Comparison of ENCODE assay signal across 12 cellular contexts in the genomic region with DNA sequence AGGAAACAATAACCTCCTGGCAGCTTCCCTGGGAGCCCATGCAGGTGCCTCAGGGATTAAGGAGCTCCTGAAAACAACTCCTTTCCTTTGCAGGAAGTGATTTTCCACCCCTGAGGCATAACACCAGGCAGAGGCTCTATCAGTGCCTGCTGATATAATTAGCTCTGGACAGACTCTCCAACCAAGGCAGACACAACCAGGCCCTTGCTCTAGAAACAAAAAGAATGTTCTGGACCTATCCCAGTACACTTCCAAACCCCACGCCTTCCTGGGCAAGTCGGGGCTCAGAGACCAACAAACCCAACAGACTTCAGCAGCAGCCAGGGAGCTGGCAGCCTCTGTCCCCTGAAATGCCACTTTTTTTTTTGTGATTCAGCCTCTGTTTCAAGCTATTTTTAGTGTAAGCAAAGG.
A peak's percentile ranks its signal among the peaks of the same experiment; 100 is the strongest.
DNase-seq lines count a peak whose midpoint lies in the region; ATAC-seq, FAIRE-seq and TF ChIP-seq lines count a peak whose summit lies in the region.
"Had no signal": no experiment of that assay in that cellular context is flagged by ENCODE, and none has a peak within 500 bp of the region (broad histone marks: within the 10 kb centered on the region; RNA-seq: fewer than 3 reads in every experiment).

No MANE protein-coding gene starts in this region.

- no peaks in the 10 kb centered on the region for H3K9me2 ChIP-seq in PC-3 (replicated peaks; ENCODE audit: low read length)

- intact Hi-C loops in PC-3 (cut with micrococcal nuclease), result loop anchor here (5.0 kb wide), 2 partner anchors 202 to 367 kb away; no protein-coding TSS in a partner anchor
- intact Hi-C loops in endothelial cell of umbilical vein (cut with micrococcal nuclease), result loop anchor here (5.0 kb wide), 3 partner anchors 138 to 322 kb away; no protein-coding TSS in a partner anchor

- no peak for TF ChIP-seq POLR2A in A549 (IDR thresholded peaks at IDR 0.05; ENCODE audit: low read length)
- TF ChIP-seq POLR2A in endothelial cell of umbilical vein (IDR thresholded peaks at IDR 0.05; ENCODE audit: low read depth, low read length), result no peak

- no peak for TF ChIP-seq CTCF in A549 (IDR thresholded peaks at IDR 0.05)
- TF ChIP-seq CTCF in PC-3 (conservative IDR thresholded peaks at IDR 0.05; ENCODE audit: low read depth, low read length), result no peak
- no peak for TF ChIP-seq CTCF in endothelial cell of umbilical vein (IDR thresholded peaks at IDR 0.05; ENCODE audit: extremely low read depth in 1 of 2, insufficient read depth in 1 of 2, low read depth in 1 of 2, low read length in 2 of 2)

- no peak overlapping the region for H3K4me2 ChIP-seq in A549
- H3K4me2 ChIP-seq in PC-3 (ENCODE audit: low read length), result peak overlapping the region; percentile 62
- no peak overlapping the region for H3K4me2 ChIP-seq in endothelial cell of umbilical vein (ENCODE audit: insufficient read depth, low read length)

- H3K9ac ChIP-seq in PC-3 (ENCODE audit: low read length) (peak overlapping the region; percentile 46), endothelial cell of umbilical vein (replicated peaks; ENCODE audit: extremely low read depth, insufficient read depth, low read length) (no peak overlapping the region)

- H3K4me1 ChIP-seq in A549 (peaks cover 54% of the 10 kb centered on the region), PC-3 (ENCODE audit: insufficient read depth, low read length) (peaks cover 87% of the 10 kb centered on the region), endothelial cell of umbilical vein (ENCODE audit: control insufficient read depth, extremely low read depth, insufficient read depth, low read length) (peaks cover 61% of the 10 kb centered on the region)

- ATAC-seq in A549 (no peak), PC-3 (no peak), HG03571 (IDR thresholded peaks at IDR 0.05; ENCODE audit: unreplicated experiment) (no peak), GM21723 (IDR thresholded peaks at IDR 0.05; ENCODE audit: unreplicated experiment) (no peak), T-helper 17 cell (no peak)
- ATAC-seq: naive thymus-derived CD4-positive, alpha-beta T cell had no signal

- H3K4me3 ChIP-seq in A549 (no peak overlapping the region), PC-3 (ENCODE audit: low read length) (no peak overlapping the region), endothelial cell of umbilical vein (replicated peaks in 1 of 3; ENCODE audit: insufficient read depth in 1 of 3, low read depth in 1 of 3, low read length in 3 of 3) (no peak overlapping the region)
- H3K4me3 ChIP-seq: spleen had no signal

- DNase-seq in A549 (ENCODE audit: low read depth in 1 of 2, low spot score in 1 of 2) (no peak), PC-3 (peak; percentile 72), endothelial cell of umbilical vein (ENCODE audit: low read depth, low spot score) (no peak), myocyte (ENCODE audit: low read depth) (peak; percentile 36), T-helper 17 cell (no peak)
- DNase-seq in activated naive CD4-positive, alpha-beta T cell treated with Interleukin-2 at 50 U/mL for 16 hours, result no peak
- DNase-seq: activated CD8-positive, alpha-beta memory T cell treated with anti-CD3 and anti-CD28 coated beads, Interleukin-2, amount 50 U/mL, for 4 hours; GDM1; naive thymus-derived CD4-positive, alpha-beta T cell; spleen had no signal

- H3K9me3 ChIP-seq in A549 (no peaks in the 10 kb centered on the region), PC-3 (ENCODE audit: low read length) (no peaks in the 10 kb centered on the region), endothelial cell of umbilical vein (replicated peaks; ENCODE audit: control insufficient read depth, insufficient read depth, low read length) (no peaks in the 10 kb centered on the region), T-helper 17 cell (ENCODE audit: control insufficient read depth, low read length, poor library complexity, severe bottlenecking) (no peaks in the 10 kb centered on the region)
- H3K9me3 ChIP-seq: spleen had no signal

- no peak overlapping the region for H3K4me3 Mint-ChIP-seq in T-helper 17 cell
- H3K4me3 Mint-ChIP-seq: naive thymus-derived CD4-positive, alpha-beta T cell had no signal

- peaks cover 4% of the 10 kb centered on the region for H3K4me1 Mint-ChIP-seq in T-helper 17 cell

- H2AFZ ChIP-seq in PC-3 (ENCODE audit: low read length) (peak overlapping the region; percentile 2), endothelial cell of umbilical vein (ENCODE audit: low read depth, low read length) (peak overlapping the region; percentile 7)

- POLR2A ChIA-PET in A549 (lab: Yijun Ruan, JAX), result no interaction called here
- POLR2A ChIA-PET in PC-3 (lab: Charles Lee; ENCODE audit: unreplicated experiment), result interaction anchor here (0.6 to 0.9 kb wide), 2 partner anchors 10 to 150 kb away, joined by 3 read pairs; no protein-coding TSS in a partner anchor
- POLR2A ChIA-PET in endothelial cell of umbilical vein (lab: Charles Lee), result no interaction called here

- H3K27ac Mint-ChIP-seq in T-helper 17 cell, result no peak overlapping the region
- H3K27ac Mint-ChIP-seq: naive thymus-derived CD4-positive, alpha-beta T cell had no signal

- no peak for TF ChIP-seq RAD21 in A549 (conservative IDR thresholded peaks at IDR 0.05 in 1 of 2, IDR thresholded peaks at IDR 0.05 in 1 of 2)

- BruUV-seq in PC-3 (replicated peaks; lab: Mats Ljungman, UMichigan), result no TSS peak
- BruUV-seq in endothelial cell of umbilical vein (replicated peaks; lab: Mats Ljungman, UMichigan), result no TSS peak

- FAIRE-seq in A549 (lab: Jason Lieb, UNC), result no peak
- no peak for FAIRE-seq in endothelial cell of umbilical vein (lab: Jason Lieb, UNC)

- 89% methylated on average over 2 of the region's 2 CpGs for WGBS in A549 (ENCODE audit: missing lambda C conversion rate)

- peaks cover 29% of the 10 kb centered on the region for H3F3A ChIP-seq in PC-3 (ENCODE audit: low read length, unreplicated experiment)

- H3K79me2 ChIP-seq in PC-3 (ENCODE audit: low read length) (peaks cover 43% of the 10 kb centered on the region), endothelial cell of umbilical vein (ENCODE audit: control insufficient read depth, insufficient read depth, low read length) (no peaks in the 10 kb centered on the region)

- H4K20me1 ChIP-seq in PC-3 (ENCODE audit: low read length) (no peaks in the 10 kb centered on the region), endothelial cell of umbilical vein (replicated peaks; ENCODE audit: control insufficient read depth, extremely low read depth, insufficient read depth, low read length) (no peaks in the 10 kb centered on the region)

- dilution Hi-C loops in endothelial cell of umbilical vein (cut with MboI; ENCODE audit: extremely low pct_ligation_motif_present, low sequenced_read_pairs), result no loop called here

- H3K27ac ChIP-seq in A549 (peak overlapping the region; percentile 69 to 83), PC-3 (ENCODE audit: low read length) (peak overlapping the region; percentile 84), endothelial cell of umbilical vein (ENCODE audit: insufficient read depth, low read depth, low read length) (peak overlapping the region; percentile 19)
- H3K27ac ChIP-seq: spleen had no signal

- H3K36me3 Mint-ChIP-seq in T-helper 17 cell (ENCODE audit: low read depth), result no peaks in the 10 kb centered on the region
- H3K36me3 Mint-ChIP-seq: naive thymus-derived CD4-positive, alpha-beta T cell had no signal

- H3K9me1 ChIP-seq in endothelial cell of umbilical vein (replicated peaks; ENCODE audit: control insufficient read depth, extremely low read depth, insufficient read depth, low read length), result no peaks in the 10 kb centered on the region

- H3K36me3 ChIP-seq in PC-3 (ENCODE audit: low read depth, low read length) (no peaks in the 10 kb centered on the region), endothelial cell of umbilical vein (ENCODE audit: control insufficient read depth in 2 of 2, extremely low read depth in 1 of 2, insufficient read depth in 2 of 2, low read length in 2 of 2) (no peaks in the 10 kb centered on the region)
- H3K36me3 ChIP-seq: spleen had no signal

- CTCF ChIA-PET in A549 (lab: Yijun Ruan, JAX) (interaction anchor here (0.9 to 7.6 kb wide), 25 partner anchors 10 to 321 kb away, joined by 3 to 102 read pairs (median 5); a partner anchor contains a TSS), PC-3 (lab: Charles Lee) (interaction anchor here (0.6 to 1.6 kb wide), 9 partner anchors 26 to 251 kb away, joined by 3 to 8 read pairs (median 4); no protein-coding TSS in a partner anchor), endothelial cell of umbilical vein (lab: Charles Lee) (interaction anchor here (0.9 to 3.4 kb wide), 7 partner anchors 18 to 253 kb away, joined by 3 to 27 read pairs (median 7); no protein-coding TSS in a partner anchor)

- H3K27me3 ChIP-seq in PC-3 (ENCODE audit: low read length) (no peaks in the 10 kb centered on the region), endothelial cell of umbilical vein (ENCODE audit: control insufficient read depth in 2 of 2, insufficient read depth in 2 of 2, low read length in 2 of 2) (no peaks in the 10 kb centered on the region)

- peaks cover 45% of the 10 kb centered on the region for H3K27me3 Mint-ChIP-seq in T-helper 17 cell

- no peak for TF ChIP-seq EP300 in A549 (IDR thresholded peaks at IDR 0.05)

TF ChIP-seq in A549, 52 proteins besides CTCF, POLR2A, EP300 and RAD21 (continues in another document):
- TF ChIP-seq PHF8 (IDR thresholded peaks at IDR 0.05; ENCODE audit: borderline replicate concordance, low read depth), result no peak
- TF ChIP-seq HDAC2 (IDR thresholded peaks at IDR 0.05), result no peak
- TF ChIP-seq POLR2AphosphoS2 (conservative IDR thresholded peaks at IDR 0.05; ENCODE audit: low read length), result no peak
- no peak for TF ChIP-seq RFX5 (IDR thresholded peaks at IDR 0.05)
- TF ChIP-seq CHD2 (IDR thresholded peaks at IDR 0.05; ENCODE audit: low read length, partially characterized antibody), result no peak

TF ChIP-seq in endothelial cell of umbilical vein, 7 proteins besides CTCF, POLR2A, EP300 and RAD21:
- no peak for TF ChIP-seq GATA2 (IDR thresholded peaks at IDR 0.05; ENCODE audit: insufficient read depth, insufficient read length, low read depth, low read length)
- no peak for TF ChIP-seq FOS (IDR thresholded peaks at IDR 0.05; ENCODE audit: borderline replicate concordance, insufficient read depth, low read length)
- no peak for TF ChIP-seq POLR2AphosphoS5 (IDR thresholded peaks at IDR 0.05; ENCODE audit: insufficient read depth, low read depth, low read length)
- TF ChIP-seq, protein P1, sequence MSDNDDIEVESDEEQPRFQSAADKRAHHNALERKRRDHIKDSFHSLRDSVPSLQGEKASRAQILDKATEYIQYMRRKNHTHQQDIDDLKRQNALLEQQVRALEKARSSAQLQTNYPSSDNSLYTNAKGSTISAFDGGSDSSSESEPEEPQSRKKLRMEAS (IDR thresholded peaks at IDR 0.05; ENCODE audit: insufficient read depth, insufficient read length), result no peak
- no peak for TF ChIP-seq MYC (IDR thresholded peaks at IDR 0.05; ENCODE audit: low read depth, low read length)

Comparison
In these comparisons a context has a peak if more than half of its experiments do, and no peak if none do; other contexts are left out.
1. DNase-seq: peak in PC-3 (single experiment) and myocyte (single experiment); none in A549 (0 of 2), endothelial cell of umbilical vein (single experiment), activated naive CD4-positive, alpha-beta T cell treated with Interleukin-2 at 50 U/mL for 16 hours (single experiment) and T-helper 17 cell (0 of 3).
2. H3K27ac ChIP-seq: peak in every context shown above with its lines; median percentile 84 in PC-3; 76 in A549; 19 in endothelial cell of umbilical vein.